Comparison of ENCODE assay signal across 1 cellular context in the genomic region with DNA sequence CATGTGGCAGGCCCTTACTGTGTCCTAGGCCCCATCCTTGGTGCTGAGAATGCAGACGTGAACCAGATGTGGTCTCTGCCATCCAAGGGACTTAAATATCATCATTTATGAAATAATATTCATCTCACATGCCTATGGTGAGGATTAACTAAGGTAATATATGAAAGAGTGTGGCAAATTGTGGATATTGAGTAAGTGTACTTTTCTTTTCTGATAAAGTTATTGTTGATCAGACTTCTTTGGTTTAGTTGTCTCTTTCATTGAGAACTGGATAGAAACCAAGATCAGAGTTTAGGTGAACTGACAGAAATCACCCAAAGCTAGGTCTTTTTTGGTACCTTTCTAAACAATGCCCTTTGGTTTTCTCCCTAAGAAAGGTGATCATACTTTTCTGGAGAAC.
A peak's percentile ranks its signal among the peaks of the same experiment; 100 is the strongest.
TF ChIP-seq lines count a peak whose summit lies in the region.

No MANE protein-coding gene starts in this region.

TF ChIP-seq in K562, 482 proteins besides CTCF, POLR2A, EP300 and RAD21:
- TF ChIP-seq, protein P1, sequence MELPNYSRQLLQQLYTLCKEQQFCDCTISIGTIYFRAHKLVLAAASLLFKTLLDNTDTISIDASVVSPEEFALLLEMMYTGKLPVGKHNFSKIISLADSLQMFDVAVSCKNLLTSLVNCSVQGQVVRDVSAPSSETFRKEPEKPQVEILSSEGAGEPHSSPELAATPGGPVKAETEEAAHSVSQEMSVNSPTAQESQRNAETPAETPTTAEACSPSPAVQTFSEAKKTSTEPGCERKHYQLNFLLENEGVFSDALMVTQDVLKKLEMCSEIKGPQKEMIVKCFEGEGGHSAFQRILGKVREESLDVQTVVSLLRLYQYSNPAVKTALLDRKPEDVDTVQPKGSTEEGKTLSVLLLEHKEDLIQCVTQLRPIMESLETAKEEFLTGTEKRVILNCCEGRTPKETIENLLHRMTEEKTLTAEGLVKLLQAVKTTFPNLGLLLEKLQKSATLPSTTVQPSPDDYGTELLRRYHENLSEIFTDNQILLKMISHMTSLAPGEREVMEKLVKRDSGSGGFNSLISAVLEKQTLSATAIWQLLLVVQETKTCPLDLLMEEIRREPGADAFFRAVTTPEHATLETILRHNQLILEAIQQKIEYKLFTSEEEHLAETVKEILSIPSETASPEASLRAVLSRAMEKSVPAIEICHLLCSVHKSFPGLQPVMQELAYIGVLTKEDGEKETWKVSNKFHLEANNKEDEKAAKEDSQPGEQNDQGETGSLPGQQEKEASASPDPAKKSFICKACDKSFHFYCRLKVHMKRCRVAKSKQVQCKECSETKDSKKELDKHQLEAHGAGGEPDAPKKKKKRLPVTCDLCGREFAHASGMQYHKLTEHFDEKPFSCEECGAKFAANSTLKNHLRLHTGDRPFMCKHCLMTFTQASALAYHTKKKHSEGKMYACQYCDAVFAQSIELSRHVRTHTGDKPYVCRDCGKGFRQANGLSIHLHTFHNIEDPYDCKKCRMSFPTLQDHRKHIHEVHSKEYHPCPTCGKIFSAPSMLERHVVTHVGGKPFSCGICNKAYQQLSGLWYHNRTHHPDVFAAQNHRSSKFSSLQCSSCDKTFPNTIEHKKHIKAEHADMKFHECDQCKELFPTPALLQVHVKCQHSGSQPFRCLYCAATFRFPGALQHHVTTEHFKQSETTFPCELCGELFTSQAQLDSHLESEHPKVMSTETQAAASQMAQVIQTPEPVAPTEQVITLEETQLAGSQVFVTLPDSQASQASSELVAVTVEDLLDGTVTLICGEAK (IDR thresholded peaks at IDR 0.05) = peak; percentile 54
- TF ChIP-seq, protein P1 (CRISPR knock-in tag; IDR thresholded peaks at IDR 0.05) = no peak
- TF ChIP-seq ZNF324 (CRISPR knock-in tag; IDR thresholded peaks at IDR 0.05) = no peak
